Comparison of ENCODE assay signal across 8 cellular contexts in genomic region chr5:2499917-2500316, GRCh38.
"Had no signal": no experiment of that assay in that cellular context is flagged by ENCODE, and none has a peak within 500 bp of the region (broad histone marks: within the 10 kb centered on the region; RNA-seq: fewer than 3 reads in every experiment).

No MANE protein-coding gene starts in this region.

- ATAC-seq: HepG2, K562 had no signal

- FAIRE-seq: HepG2, HTR-8/SVneo, K562 had no signal

- DNase-seq: IMR-90, KBM-7, KG1 had no signal

- H3K27ac ChIP-seq: HL-60, KMS-11 had no signal

- H3K4me3 ChIP-seq: K562 had no signal
